1 cellular context compared by ENCODE assay signal in genomic region chrX:71095033-71095432, GRCh38.
TF ChIP-seq lines count a peak whose summit lies in the region.

No MANE protein-coding gene starts in this region.

TF ChIP-seq in HepG2, 621 proteins besides CTCF, POLR2A, EP300 and RAD21:
- no peak for TF ChIP-seq ZNF501 (CRISPR knock-in tag; IDR thresholded peaks at IDR 0.05)
- no peak for TF ChIP-seq ZNF331 (CRISPR knock-in tag; IDR thresholded peaks at IDR 0.05)
- no peak for TF ChIP-seq ZNF691 (CRISPR knock-in tag; IDR thresholded peaks at IDR 0.05; ENCODE audit: borderline replicate concordance, low read depth)
- TF ChIP-seq ZNF770 (CRISPR knock-in tag; IDR thresholded peaks at IDR 0.05), result no peak
- TF ChIP-seq ZNF616 (CRISPR knock-in tag; IDR thresholded peaks at IDR 0.05; ENCODE audit: low read depth), result no peak
- TF ChIP-seq POLR2G (IDR thresholded peaks at IDR 0.05; ENCODE audit: low read depth, low read length), result no peak
- no peak for TF ChIP-seq ZFX (CRISPR knock-in tag; IDR thresholded peaks at IDR 0.05; ENCODE audit: low read depth)
- no peak for TF ChIP-seq CCAR2 (optimal IDR thresholded peaks at IDR 0.05; ENCODE audit: low read depth, low read length)
- TF ChIP-seq DDIT3 (CRISPR knock-in tag; IDR thresholded peaks at IDR 0.05), result no peak
- no peak for TF ChIP-seq ZBTB33 (CRISPR knock-in tag; IDR thresholded peaks at IDR 0.05)
- TF ChIP-seq SMAD9 (CRISPR knock-in tag; IDR thresholded peaks at IDR 0.05), result no peak
- TF ChIP-seq ZMAT3 (CRISPR knock-in tag; conservative IDR thresholded peaks at IDR 0.05), result no peak
- no peak for TF ChIP-seq ZFP1 (CRISPR knock-in tag; IDR thresholded peaks at IDR 0.05)
- TF ChIP-seq NFAT5 (CRISPR knock-in tag; IDR thresholded peaks at IDR 0.05), result no peak
- no peak for TF ChIP-seq ZBTB3 (CRISPR knock-in tag; IDR thresholded peaks at IDR 0.05; ENCODE audit: borderline replicate concordance, low read depth)
- no peak for TF ChIP-seq ZNF841 (CRISPR knock-in tag; IDR thresholded peaks at IDR 0.05; ENCODE audit: borderline replicate concordance)
